ENCODE assay signal across 1 cellular context in genomic region chr16:84893467-84893848, GRCh38.
TF ChIP-seq lines count a peak whose summit lies in the region.

No MANE protein-coding gene starts in this region.

TF ChIP-seq in GM12878, 131 proteins besides CTCF, POLR2A, EP300 and RAD21:
- TF ChIP-seq BCL3 (IDR thresholded peaks at IDR 0.05; ENCODE audit: borderline replicate concordance, insufficient read depth, low read depth, low read length, poor library complexity, severe bottlenecking) = no peak
- TF ChIP-seq SMARCA5 (IDR thresholded peaks at IDR 0.05) = peak; percentile 49; the same call in 1 of the 2 replicates
